In genomic region chr11:70603756-70604211, GRCh38 we compare ENCODE assay signal across 20 cellular contexts.
DNase-seq lines count a peak whose midpoint lies in the region; ATAC-seq and TF ChIP-seq lines count a peak whose summit lies in the region.
"Had no signal": no experiment of that assay in that cellular context is flagged by ENCODE, and none has a peak within 500 bp of the region (broad histone marks: within the 10 kb centered on the region; RNA-seq: fewer than 3 reads in every experiment).

No MANE protein-coding gene starts in this region.

- no peak overlapping the region for H3K4me3 Mint-ChIP-seq in activated CD8-positive, alpha-beta T cell treated with anti-CD3 and anti-CD28 coated beads, Interleukin-2, amount 10 ng/mL, durations not matched to agents 7 days and 5 days
- H3K4me3 Mint-ChIP-seq: activated naive CD8-positive, alpha-beta T cell treated with anti-CD3 and anti-CD28 coated beads, Interleukin-2, amount 50 U/mL, for 24 hours; activated T-cell treated with anti-CD3 and anti-CD28 coated beads, Interleukin-2, amount 50 U/mL, for 4 hours had no signal

- no peak for ATAC-seq in activated CD8-positive, alpha-beta T cell treated with anti-CD3 and anti-CD28 coated beads, Interleukin-2, amount 10 ng/mL, durations not matched to agents 7 days and 5 days
- ATAC-seq in HG02588 (IDR thresholded peaks at IDR 0.05; ENCODE audit: unreplicated experiment): no peak
- ATAC-seq: activated naive CD8-positive, alpha-beta T cell treated with anti-CD3 and anti-CD28 coated beads, Interleukin-2, amount 50 U/mL, for 24 hours; activated T-cell treated with anti-CD3 and anti-CD28 coated beads, Interleukin-2, amount 50 U/mL, for 4 hours had no signal

- no peaks in the 10 kb centered on the region for H3K9me3 Mint-ChIP-seq in activated CD8-positive, alpha-beta T cell treated with anti-CD3 and anti-CD28 coated beads, Interleukin-2, amount 10 ng/mL, durations not matched to agents 7 days and 5 days (ENCODE audit: insufficient read depth)
- H3K9me3 Mint-ChIP-seq: activated naive CD8-positive, alpha-beta T cell treated with anti-CD3 and anti-CD28 coated beads, Interleukin-2, amount 50 U/mL, for 24 hours; activated T-cell treated with anti-CD3 and anti-CD28 coated beads, Interleukin-2, amount 50 U/mL, for 4 hours had no signal

- no peaks in the 10 kb centered on the region for H3K4me1 Mint-ChIP-seq in activated CD8-positive, alpha-beta T cell treated with anti-CD3 and anti-CD28 coated beads, Interleukin-2, amount 10 ng/mL, durations not matched to agents 7 days and 5 days (ENCODE audit: low read depth)
- H3K4me1 Mint-ChIP-seq: activated naive CD8-positive, alpha-beta T cell treated with anti-CD3 and anti-CD28 coated beads, Interleukin-2, amount 50 U/mL, for 24 hours had no signal

- peaks cover 8% of the 10 kb centered on the region for H3K27me3 Mint-ChIP-seq in activated CD8-positive, alpha-beta T cell treated with anti-CD3 and anti-CD28 coated beads, Interleukin-2, amount 10 ng/mL, durations not matched to agents 7 days and 5 days (ENCODE audit: low read depth)

- POLR2A ChIA-PET in activated CD8-positive, alpha-beta T cell treated with anti-CD3 and anti-CD28 coated beads, Interleukin-2, amount 10 ng/mL, durations not matched to agents 7 days and 5 days (lab: Charles Lee): no interaction called here

- H3K27ac Mint-ChIP-seq in activated CD8-positive, alpha-beta T cell treated with anti-CD3 and anti-CD28 coated beads, Interleukin-2, amount 10 ng/mL, durations not matched to agents 7 days and 5 days: no peak overlapping the region
- H3K27ac Mint-ChIP-seq: activated naive CD8-positive, alpha-beta T cell treated with anti-CD3 and anti-CD28 coated beads, Interleukin-2, amount 50 U/mL, for 24 hours had no signal

- H3K36me3 Mint-ChIP-seq in activated CD8-positive, alpha-beta T cell treated with anti-CD3 and anti-CD28 coated beads, Interleukin-2, amount 10 ng/mL, durations not matched to agents 7 days and 5 days (ENCODE audit: low read depth): no peaks in the 10 kb centered on the region

- DNase-seq in DMS 273 treated with DMSO at 0.1 percent for 48 hours (lab: John Stamatoyannopoulos, UW) (peak; percentile 80), NCI-H1694 (lab: John Stamatoyannopoulos, UW) (peak; percentile 61), RPMI7951 (ENCODE audit: low read depth) (peak; percentile 82), myocyte (ENCODE audit: low read depth) (peak; percentile 58), NCI-H1436 (lab: John Stamatoyannopoulos, UW) (no peak), GM20000 (ENCODE audit: low spot score) (no peak)
- DNase-seq in activated CD8-positive, alpha-beta T cell treated with anti-CD3 and anti-CD28 coated beads, Interleukin-2, amount 10 ng/mL, durations not matched to agents 7 days and 5 days: no peak
- DNase-seq: activated CD4-positive, alpha-beta T cell treated with anti-CD3 and anti-CD28 coated beads, Interleukin-2, amount 50 U/mL, for 4 hours; activated naive CD8-positive, alpha-beta T cell treated with anti-CD3 and anti-CD28 coated beads, Interleukin-2, amount 50 U/mL, for 24 hours; activated T-cell treated with anti-CD3 and anti-CD28 coated beads, Interleukin-2, amount 50 U/mL, for 4 hours; caudate nucleus; COR-L47; effector CD4-positive, alpha-beta T cell; midbrain; NCI-H2081; occipital lobe; OCI-M1; SK-N-SH; stimulated activated CD4-positive, alpha-beta T cell treated with anti-CD3 and anti-CD28 coated beads, Interleukin-1b, Interleukin-23, amount 100 ng/mL, for 48 hours had no signal

- no peak for TF ChIP-seq CTCF in GM20000 (IDR thresholded peaks at IDR 0.05; ENCODE audit: extremely low read depth, missing control alignments)

- CTCF ChIA-PET in activated CD8-positive, alpha-beta T cell treated with anti-CD3 and anti-CD28 coated beads, Interleukin-2, amount 10 ng/mL, durations not matched to agents 7 days and 5 days (lab: Charles Lee): no interaction called here

Comparison
In these comparisons a context has a peak if more than half of its experiments do, and no peak if none do; other contexts are left out.
1. DNase-seq: peak in DMS 273 treated with DMSO at 0.1 percent for 48 hours (single experiment), NCI-H1694 (single experiment), RPMI7951 (single experiment) and myocyte (single experiment); none in NCI-H1436 (single experiment), GM20000 (single experiment) and activated CD8-positive, alpha-beta T cell treated with anti-CD3 and anti-CD28 coated beads, Interleukin-2, amount 10 ng/mL, durations not matched to agents 7 days and 5 days (single experiment).